ENCODE assay signal across 8 cellular contexts in the genomic region with DNA sequence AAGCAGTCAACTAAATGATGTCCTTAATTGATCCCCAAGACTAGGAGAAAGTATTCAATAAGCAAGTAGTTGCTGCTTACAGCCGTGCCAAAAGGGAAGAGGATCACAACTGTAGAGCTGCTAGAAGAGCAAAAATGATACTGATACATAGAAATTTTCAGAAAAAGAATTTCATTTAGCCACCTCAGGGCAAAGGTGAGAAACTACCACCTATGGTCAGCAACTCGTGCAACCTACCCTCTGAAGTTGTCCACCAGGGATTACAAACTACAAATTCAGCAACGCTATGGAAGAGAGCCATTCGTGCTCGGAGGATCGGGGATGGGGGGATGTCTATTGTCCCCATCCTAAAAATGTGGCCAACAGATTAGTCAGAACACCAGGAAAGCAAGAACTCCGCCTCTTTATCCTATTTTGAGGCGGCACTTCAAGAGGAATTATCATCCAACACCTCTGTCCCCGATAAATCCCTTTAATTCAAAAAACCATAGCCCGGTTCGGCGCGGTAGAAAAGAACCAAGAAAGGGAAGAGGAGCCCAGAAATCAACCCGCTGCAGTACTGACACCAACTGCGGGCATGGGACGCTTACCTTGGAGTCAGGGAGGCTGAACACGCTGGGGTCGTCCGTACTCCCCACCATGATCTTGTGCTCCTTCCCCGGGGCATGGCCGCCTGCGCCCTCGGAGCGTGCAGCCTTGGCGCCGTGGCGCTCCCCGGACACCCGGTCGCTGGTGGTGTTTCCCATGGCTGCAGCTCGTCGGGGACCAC. TPM values are rescaled to one million over a fixed set of nuclear protein-coding genes. Genes with fewer than 3 reads are reported as not detected.
DNase-seq lines count a peak whose midpoint lies in the region; ATAC-seq and TF ChIP-seq lines count a peak whose summit lies in the region.

No MANE protein-coding gene starts in this region.

- peaks cover 15% of the 10 kb centered on the region for H3K36me3 Mint-ChIP-seq in memory B cell

- H3K9me3 ChIP-seq in left ventricle myocardium inferior (replicated peaks) (no peaks in the 10 kb centered on the region), upper lobe of left lung (no peaks in the 10 kb centered on the region)

- TF ChIP-seq POLR2A in upper lobe of left lung (IDR thresholded peaks at IDR 0.05): peak in 1 of 4 donors; percentile 11

- H3K4me1 Mint-ChIP-seq in memory B cell: peaks cover 26% of the 10 kb centered on the region

- H3K27ac Mint-ChIP-seq in memory B cell: peak overlapping the region; percentile 95

- H3K27me3 ChIP-seq in left ventricle myocardium inferior (ENCODE audit: low read depth) (no peaks in the 10 kb centered on the region), upper lobe of left lung (no peaks in the 10 kb centered on the region)

- 0 to 1% methylated on average over 25 to 32 of the region's 32 CpGs for WGBS in upper lobe of left lung, 2 donors

- no peaks in the 10 kb centered on the region for H3K9me3 Mint-ChIP-seq in memory B cell

- no peak for TF ChIP-seq EP300 in upper lobe of left lung (IDR thresholded peaks at IDR 0.05)

- H3K4me3 ChIP-seq in left ventricle myocardium inferior (peak overlapping the region; percentile 93), upper lobe of left lung (peak overlapping the region; percentile 78 to 91 (median 82))

- H3K27ac ChIP-seq in left ventricle myocardium inferior (replicated peaks) (peak overlapping the region; percentile 98), upper lobe of left lung (peak overlapping the region; percentile 87 to 93 (median 90))

- H3K4me3 Mint-ChIP-seq in memory B cell: peak overlapping the region; percentile 96

- no peak for TF ChIP-seq CTCF in left ventricle myocardium inferior (IDR thresholded peaks at IDR 0.05; ENCODE audit: borderline replicate concordance)
- no peak for TF ChIP-seq CTCF in upper lobe of left lung (IDR thresholded peaks at IDR 0.05)

- intact Hi-C loops in left ventricle myocardium inferior (cut with micrococcal nuclease): no loop called here
- intact Hi-C loops in left cardiac atrium (cut with DNase I): loop anchor here (1.0 to 5.0 kb wide), 2 partner anchors 71 kb away; a partner anchor contains a TSS

- H3K27me3 Mint-ChIP-seq in memory B cell: no peaks in the 10 kb centered on the region

- peaks cover 75% of the 10 kb centered on the region for H3K4me1 ChIP-seq in left ventricle myocardium inferior
- H3K4me1 ChIP-seq in upper lobe of left lung: peaks cover 21 to 40% (median 29%) of the 10 kb centered on the region in 4 donors

- ATAC-seq in left cardiac atrium: no peak
- ATAC-seq in memory B cell (ENCODE audit: low read depth): no peak
- ATAC-seq in upper lobe of left lung (ENCODE audit: low FRiP score in 2 of 2): no peak
- ATAC-seq in GM18867 (IDR thresholded peaks at IDR 0.05; ENCODE audit: unreplicated experiment): no peak
- no peak for ATAC-seq in HG02623 (IDR thresholded peaks at IDR 0.05; ENCODE audit: unreplicated experiment)

- DNase-seq in left ventricle myocardium inferior (no peak), left cardiac atrium (no peak), NOMO-1 treated with DMSO at 0.1 percent for 48 hours (lab: John Stamatoyannopoulos, UW; ENCODE audit: unreplicated experiment) (peak; percentile 2), cerebellum (ENCODE audit: low spot score) (peak; percentile 17), memory B cell (ENCODE audit: low spot score in 2 of 2) (no peak), upper lobe of left lung (no peak)

- H3K36me3 ChIP-seq in left ventricle myocardium inferior: peaks cover 15% of the 10 kb centered on the region
- peaks cover 0 to 3% (median 0%) of the 10 kb centered on the region in 4 donors for H3K36me3 ChIP-seq in upper lobe of left lung

RNA-seq across cellular contexts. Expression of a gene that starts 0.7 kb away (rescaled TPM):
- total RNA-seq in left ventricle myocardium inferior (37.8 TPM), left cardiac atrium (10 to 100 TPM; 12.2 to 22.8 TPM), cerebellum (33.6 TPM), upper lobe of left lung (10 to 100 TPM in 3 of 6 donors, 1 to 10 TPM in 3; 8.1 to 22.0 (median 10.9) TPM)

RNA-seq across cellular contexts. Expression of a gene that starts 53.6 kb away (rescaled TPM):
- total RNA-seq in left ventricle myocardium inferior (3.2 TPM), left cardiac atrium (1 to 10 TPM; 1.4 to 1.6 TPM), cerebellum (1.5 TPM), upper lobe of left lung (100 to 1,000 TPM in 4 of 6 donors, 10 to 100 TPM in 2; 37.4 to 258 (median 121) TPM)

Comparison
In these comparisons a context has a peak if more than half of its experiments do, and no peak if none do; other contexts are left out.
1. DNase-seq: peak in NOMO-1 treated with DMSO at 0.1 percent for 48 hours (single experiment) and cerebellum (single experiment); none in left ventricle myocardium inferior (single experiment), left cardiac atrium (single experiment), memory B cell (0 of 2) and upper lobe of left lung (0 of 2).